ENCODE assay signal across 24 cellular contexts in genomic region chr1:226491093-226491850, GRCh38. TPM values are rescaled to one million over a fixed set of nuclear protein-coding genes. Genes with fewer than 3 reads are reported as not detected.
"Had no signal": no experiment of that assay in that cellular context is flagged by ENCODE, and none has a peak within 500 bp of the region (broad histone marks: within the 10 kb centered on the region; RNA-seq: fewer than 3 reads in every experiment).

No MANE protein-coding gene starts in this region.

- H3K27ac ChIP-seq: cardiac muscle cell, left ventricle myocardium inferior, neutrophil, ovary, prostate gland, upper lobe of right lung had no signal

- DNase-seq: activated CD8-positive, alpha-beta memory T cell treated with anti-CD3 and anti-CD28 coated beads, Interleukin-2, amount 50 U/mL, for 48 hours; activated effector memory CD4-positive, alpha-beta T cell treated with Interleukin-2 at 50 U/mL for 16 hours; activated naive CD4-positive, alpha-beta T cell treated with anti-CD3 and anti-CD28 coated beads for 36 hours; activated naive CD8-positive, alpha-beta T cell treated with anti-CD3 and anti-CD28 coated beads, Interleukin-2, amount 10 ng/mL, durations not matched to agents 7 days and 5 days; activated T-cell treated with anti-CD3 and anti-CD28 coated beads, Interleukin-2, amount 50 U/mL, for 48 hours; amniotic stem cell; cortex of kidney; effector CD4-positive, alpha-beta T cell; erythroblast; foreskin fibroblast; immature natural killer cell; left ventricle myocardium inferior; midbrain; ovary; stimulated activated CD4-positive, alpha-beta T cell treated with anti-CD3 and anti-CD28 coated beads, Interleukin-4, amount 100 ng/mL, for 1 hour; stimulated activated naive CD4-positive, alpha-beta T cell treated with Interleukin-2 at 50 U/mL for 16 hours; T-cell; upper lobe of right lung had no signal

- H3K27me3 ChIP-seq: cardiac muscle cell, neutrophil, ovary, upper lobe of right lung had no signal

- H3K4me3 ChIP-seq: cardiac muscle cell, left ventricle myocardium inferior, ovary, prostate gland, upper lobe of right lung had no signal

- H3K27ac Mint-ChIP-seq: activated naive CD4-positive, alpha-beta T cell treated with anti-CD3 and anti-CD28 coated beads for 36 hours; activated naive CD8-positive, alpha-beta T cell treated with anti-CD3 and anti-CD28 coated beads, Interleukin-2, amount 10 ng/mL, durations not matched to agents 7 days and 5 days; immature natural killer cell; natural killer cell treated with Interleukin-12 subunit alpha and Interleukin-12 subunit beta and Interleukin-15 and Interleukin-18, amount 100 ng/mL, for 72 hours; T-cell had no signal

- H3K9me3 ChIP-seq: neutrophil, ovary, prostate gland, upper lobe of right lung had no signal

- H3K36me3 ChIP-seq: cardiac muscle cell, left ventricle myocardium inferior, neutrophil, ovary, prostate gland, upper lobe of right lung had no signal

- H3K4me1 Mint-ChIP-seq: activated naive CD8-positive, alpha-beta T cell treated with anti-CD3 and anti-CD28 coated beads, Interleukin-2, amount 10 ng/mL, durations not matched to agents 7 days and 5 days; immature natural killer cell had no signal

- H3K4me1 ChIP-seq: left ventricle myocardium inferior, prostate gland, upper lobe of right lung had no signal

- H3K4me3 Mint-ChIP-seq: activated naive CD4-positive, alpha-beta T cell treated with anti-CD3 and anti-CD28 coated beads for 36 hours; activated naive CD8-positive, alpha-beta T cell treated with anti-CD3 and anti-CD28 coated beads, Interleukin-2, amount 10 ng/mL, durations not matched to agents 7 days and 5 days; immature natural killer cell; natural killer cell treated with Interleukin-12 subunit alpha and Interleukin-12 subunit beta and Interleukin-15 and Interleukin-18, amount 100 ng/mL, for 72 hours; T-cell had no signal

- H3K9me3 Mint-ChIP-seq: activated naive CD4-positive, alpha-beta T cell treated with anti-CD3 and anti-CD28 coated beads for 36 hours; activated naive CD8-positive, alpha-beta T cell treated with anti-CD3 and anti-CD28 coated beads, Interleukin-2, amount 10 ng/mL, durations not matched to agents 7 days and 5 days; natural killer cell treated with Interleukin-12 subunit alpha and Interleukin-12 subunit beta and Interleukin-15 and Interleukin-18, amount 100 ng/mL, for 72 hours; T-cell had no signal

- H3K36me3 Mint-ChIP-seq: activated naive CD8-positive, alpha-beta T cell treated with anti-CD3 and anti-CD28 coated beads, Interleukin-2, amount 10 ng/mL, durations not matched to agents 7 days and 5 days; immature natural killer cell; natural killer cell treated with Interleukin-12 subunit alpha and Interleukin-12 subunit beta and Interleukin-15 and Interleukin-18, amount 100 ng/mL, for 72 hours; T-cell had no signal

RNA-seq across cellular contexts. Expression of gene STUM, which starts 57.3 kb away (rescaled TPM):
- total RNA-seq: activated CD8-positive, alpha-beta memory T cell treated with anti-CD3 and anti-CD28 coated beads for 36 hours; activated naive CD4-positive, alpha-beta T cell treated with anti-CD3 and anti-CD28 coated beads for 36 hours; activated naive CD8-positive, alpha-beta T cell treated with anti-CD3 and anti-CD28 coated beads, Interleukin-2, amount 10 ng/mL, durations not matched to agents 7 days and 5 days; fibroblast of lung; natural killer cell treated with Interleukin-12 subunit alpha and Interleukin-12 subunit beta and Interleukin-15 and Interleukin-18, amount 100 ng/mL, for 72 hours had no signal
- polyA plus RNA-seq: immature natural killer cell had no signal
